ENCODE assay signal across 26 cellular contexts in the genomic region with DNA sequence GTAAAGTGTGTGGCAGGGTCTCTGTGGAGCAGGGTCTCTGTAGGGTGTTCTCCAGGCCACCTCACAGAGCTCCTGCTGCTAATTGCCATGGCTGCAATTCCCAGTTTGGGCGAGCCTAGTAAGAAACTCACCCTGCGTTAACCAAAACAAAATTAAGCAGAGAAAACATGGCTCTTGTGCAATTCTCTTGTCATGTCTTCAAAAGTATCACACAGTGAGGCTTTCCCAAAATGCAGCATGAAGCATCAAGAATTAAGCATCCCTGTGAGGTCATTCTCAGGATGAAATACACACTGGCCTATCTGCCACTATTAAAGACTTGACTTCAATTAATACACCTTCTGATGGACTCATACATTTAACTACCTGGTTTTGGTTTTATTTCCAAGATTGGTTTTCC.
"Had no signal": no experiment of that assay in that cellular context is flagged by ENCODE, and none has a peak within 500 bp of the region (broad histone marks: within the 10 kb centered on the region; RNA-seq: fewer than 3 reads in every experiment).

No MANE protein-coding gene starts in this region.

- H3K4me1 Mint-ChIP-seq: activated naive CD4-positive, alpha-beta T cell treated with anti-CD3 and anti-CD28 coated beads, Interleukin-2, amount 50 U/mL, for 24 hours; central memory CD8-positive, alpha-beta T cell had no signal

- ATAC-seq: activated CD8-positive, alpha-beta T cell treated with anti-CD3 and anti-CD28 coated beads, Interleukin-2, amount 10 ng/mL, durations not matched to agents 7 days and 5 days had no signal

- H3K4me3 ChIP-seq: ascending aorta, cardiac muscle cell, SJCRH30, SK-N-MC had no signal

- H3K27ac Mint-ChIP-seq: activated CD4-positive, alpha-beta T cell treated with anti-CD3 and anti-CD28 coated beads, Interleukin-2, amount 10 ng/mL, durations not matched to agents 7 days and 5 days; activated CD8-positive, alpha-beta T cell treated with anti-CD3 and anti-CD28 coated beads, Interleukin-2, amount 10 ng/mL, durations not matched to agents 7 days and 5 days; activated naive CD4-positive, alpha-beta T cell treated with anti-CD3 and anti-CD28 coated beads, Interleukin-2, amount 50 U/mL, for 24 hours; activated naive CD8-positive, alpha-beta T cell treated with anti-CD3 and anti-CD28 coated beads, Interleukin-2, amount 10 ng/mL, durations not matched to agents 7 days and 5 days; activated T-cell treated with anti-CD3 and anti-CD28 coated beads, Interleukin-2, amount 50 U/mL, for 24 hours; activated T-helper 2 cell treated with anti-CD3 and anti-CD28 coated beads, Interferon-gamma antibody, Interleukin-2, Interleukin-4, amounts not matched to agents 10 μg/mL and 5 μg/mL and 100 μg/mL, durations not matched to agents 14 hours and 24 hours and 36 hours had no signal

- H3K4me1 ChIP-seq: SJCRH30 had no signal

- H3K9me3 ChIP-seq: ascending aorta, SJCRH30 had no signal

- H3K27me3 ChIP-seq: ascending aorta, cardiac muscle cell, SJCRH30 had no signal

- H3K9me3 Mint-ChIP-seq: activated CD4-positive, alpha-beta T cell treated with anti-CD3 and anti-CD28 coated beads, Interleukin-2, amount 10 ng/mL, durations not matched to agents 7 days and 5 days; activated naive CD4-positive, alpha-beta T cell treated with anti-CD3 and anti-CD28 coated beads, Interleukin-2, amount 50 U/mL, for 24 hours; activated T-cell treated with anti-CD3 and anti-CD28 coated beads, Interleukin-2, amount 50 U/mL, for 24 hours; activated T-helper 2 cell treated with anti-CD3 and anti-CD28 coated beads, Interferon-gamma antibody, Interleukin-2, Interleukin-4, amounts not matched to agents 10 μg/mL and 5 μg/mL and 100 μg/mL, durations not matched to agents 14 hours and 24 hours and 36 hours; central memory CD8-positive, alpha-beta T cell had no signal

- H3K36me3 ChIP-seq: ascending aorta, cardiac muscle cell, SJCRH30 had no signal

- DNase-seq: activated CD4-positive, alpha-beta T cell treated with anti-CD3 and anti-CD28 coated beads, Interleukin-2, amount 10 ng/mL, durations not matched to agents 7 days and 5 days; activated CD4-positive, alpha-beta T cell treated with anti-CD3 and anti-CD28 coated beads, Interleukin-2, amount 50 U/mL, for 48 hours; activated CD8-positive, alpha-beta T cell treated with anti-CD3 and anti-CD28 coated beads, Interleukin-2, amount 10 ng/mL, durations not matched to agents 7 days and 5 days; activated gamma-delta T cell; activated naive CD4-positive, alpha-beta T cell treated with Interleukin-2 at 50 U/mL for 16 hours; activated naive CD8-positive, alpha-beta T cell treated with anti-CD3 and anti-CD28 coated beads, Interleukin-2, amount 10 ng/mL, durations not matched to agents 7 days and 5 days; activated T-cell treated with anti-CD3 and anti-CD28 coated beads, Interleukin-2, amount 50 U/mL, for 24 hours; amygdala; NCI-H1105; NCI-H1417 treated with DMSO at 0.1 percent for 48 hours; NCI-H1694; NCI-H1930; NCI-H2081 treated with DMSO at 0.1 percent for 48 hours; NCI-H510A; NCI-H526; NCI-H748 treated with DMSO at 0.1 percent for 48 hours; OCI-M1; SHP77; SJCRH30; T1000 had no signal

- H3K27ac ChIP-seq: ascending aorta, cardiac muscle cell, SJCRH30, SK-N-MC had no signal

- H3K4me3 Mint-ChIP-seq: activated CD4-positive, alpha-beta T cell treated with anti-CD3 and anti-CD28 coated beads, Interleukin-2, amount 10 ng/mL, durations not matched to agents 7 days and 5 days; activated CD8-positive, alpha-beta T cell treated with anti-CD3 and anti-CD28 coated beads, Interleukin-2, amount 10 ng/mL, durations not matched to agents 7 days and 5 days; activated naive CD4-positive, alpha-beta T cell treated with anti-CD3 and anti-CD28 coated beads, Interleukin-2, amount 50 U/mL, for 24 hours; activated naive CD8-positive, alpha-beta T cell treated with anti-CD3 and anti-CD28 coated beads, Interleukin-2, amount 10 ng/mL, durations not matched to agents 7 days and 5 days; activated T-cell treated with anti-CD3 and anti-CD28 coated beads, Interleukin-2, amount 50 U/mL, for 24 hours; central memory CD8-positive, alpha-beta T cell had no signal

- H3K36me3 Mint-ChIP-seq: activated naive CD4-positive, alpha-beta T cell treated with anti-CD3 and anti-CD28 coated beads, Interleukin-2, amount 50 U/mL, for 24 hours had no signal
